ENCODE assay signal across 12 cellular contexts in genomic region chr11:46590740-46591606, GRCh38. TPM values are rescaled to one million over a fixed set of nuclear protein-coding genes. Genes with fewer than 3 reads are reported as not detected.
DNase-seq lines count a peak whose midpoint lies in the region; ATAC-seq and TF ChIP-seq lines count a peak whose summit lies in the region.
"Had no signal": no experiment of that assay in that cellular context is flagged by ENCODE, and none has a peak within 500 bp of the region (broad histone marks: within the 10 kb centered on the region; RNA-seq: fewer than 3 reads in every experiment).

No MANE protein-coding gene starts in this region.

- peaks cover 2 to 16% of the 10 kb centered on the region in 2 donors for H3K36me3 Mint-ChIP-seq in CD14-positive monocyte
- peaks cover 22% of the 10 kb centered on the region for H3K36me3 Mint-ChIP-seq in brain
- no peaks in the 10 kb centered on the region for H3K36me3 Mint-ChIP-seq in natural killer cell treated with Interleukin-12 subunit alpha and Interleukin-12 subunit beta and Interleukin-15 and Interleukin-18, amount 100 ng/mL, for 72 hours

- no peak overlapping the region for H4K8ac ChIP-seq in IMR-90 (ENCODE audit: low read depth in 2 of 2, low read length in 2 of 2)

- H3K4me2 ChIP-seq in IMR-90 (ENCODE audit: low read depth, low read length): no peak overlapping the region

- CTCF ChIA-PET in IMR-90 (lab: Yijun Ruan, JAX): interaction anchor here (0.5 to 0.8 kb wide), 2 partner anchors 26 to 60 kb away, joined by 4 to 5 read pairs; no protein-coding TSS in a partner anchor

- no peak overlapping the region for H2AK9ac ChIP-seq in IMR-90 (replicated peaks; ENCODE audit: low read depth, low read length, poor library complexity)

- H2BK20ac ChIP-seq in IMR-90 (ENCODE audit: low read depth, low read length): no peak overlapping the region

- peaks cover 4% of the 10 kb centered on the region; the same call in 1 of the 2 replicates for H3K4me1 ChIP-seq in IMR-90 (ENCODE audit: control insufficient read depth, insufficient read depth, low read length)

- 100% methylated on average over 3 of the region's 11 CpGs; no CpG with 5 or more reads in 1 of the 2 experiments for WGBS in IMR-90 (ENCODE audit: extremely low coverage in 2 of 2, insufficient read length in 1 of 2), 2 experiments

- no peak overlapping the region for H2AK5ac ChIP-seq in IMR-90 (ENCODE audit: low read depth, low read length)

- H3K4me1 Mint-ChIP-seq in CD14-positive monocyte: peaks cover 43% of the 10 kb centered on the region
- peaks cover 58% of the 10 kb centered on the region for H3K4me1 Mint-ChIP-seq in brain
- peaks cover 41 to 48% of the 10 kb centered on the region in 2 donors for H3K4me1 Mint-ChIP-seq in natural killer cell treated with Interleukin-12 subunit alpha and Interleukin-12 subunit beta and Interleukin-15 and Interleukin-18, amount 100 ng/mL, for 72 hours (ENCODE audit: low read depth in 2 of 2)

- no peak overlapping the region for H2AFZ ChIP-seq in IMR-90 (replicated peaks; ENCODE audit: low read length, poor library complexity)

- no peak for TF ChIP-seq POLR2A in IMR-90 (IDR thresholded peaks at IDR 0.05; ENCODE audit: low read depth, low read length)
- TF ChIP-seq POLR2A in GM18505 (IDR thresholded peaks at IDR 0.05; ENCODE audit: borderline replicate concordance, extremely low read depth, insufficient read depth, insufficient read length): no peak

- H2BK15ac ChIP-seq in IMR-90 (ENCODE audit: low read depth, low read length): no peak overlapping the region

- ATAC-seq in IMR-90 (ENCODE audit: low read depth): no peak
- no peak for ATAC-seq in natural killer cell treated with Interleukin-12 subunit alpha and Interleukin-12 subunit beta and Interleukin-15 and Interleukin-18, amount 100 ng/mL, for 72 hours
- ATAC-seq in GM18868 (IDR thresholded peaks at IDR 0.05; ENCODE audit: unreplicated experiment): no peak
- no peak for ATAC-seq in GM18519 (IDR thresholded peaks at IDR 0.05; ENCODE audit: low FRiP score, unreplicated experiment)
- no peak for ATAC-seq in GM18505 (IDR thresholded peaks at IDR 0.05; ENCODE audit: unreplicated experiment)

- no peaks in the 10 kb centered on the region for H3K36me3 ChIP-seq in IMR-90 (ENCODE audit: control insufficient read depth, insufficient read depth, low read length)
- H3K36me3 ChIP-seq in WERI-Rb-1: peaks cover 8% of the 10 kb centered on the region
- H3K36me3 ChIP-seq: upper lobe of left lung had no signal

- H3K79me1 ChIP-seq in IMR-90 (ENCODE audit: low read depth in 1 of 2, low read length in 2 of 2): peaks cover 4 to 50% of the 10 kb centered on the region in 2 experiments; a peak in 3 of 4 replicates

- peaks cover 0 to under 1% (median 0%) of the 10 kb centered on the region in 7 donors for H3K9me3 Mint-ChIP-seq in CD14-positive monocyte
- H3K9me3 Mint-ChIP-seq in brain: no peaks in the 10 kb centered on the region
- no peaks in the 10 kb centered on the region for H3K9me3 Mint-ChIP-seq in natural killer cell treated with Interleukin-12 subunit alpha and Interleukin-12 subunit beta and Interleukin-15 and Interleukin-18, amount 100 ng/mL, for 72 hours

- H3K23ac ChIP-seq in IMR-90 (ENCODE audit: low read depth, low read length): no peak overlapping the region

- no peak overlapping the region for H4K5ac ChIP-seq in IMR-90 (ENCODE audit: low read depth, low read length)

- TF ChIP-seq CTCF in CD14-positive monocyte (IDR thresholded peaks at IDR 0.05): no peak
- TF ChIP-seq CTCF in IMR-90 (conservative IDR thresholded peaks at IDR 0.05; ENCODE audit: low read depth, low read length): no peak
- TF ChIP-seq CTCF in brain (conservative IDR thresholded peaks at IDR 0.05): no peak
- no peak for TF ChIP-seq CTCF in WERI-Rb-1 (IDR thresholded peaks at IDR 0.05; ENCODE audit: low read depth, low read length)

- H3K27me3 ChIP-seq in IMR-90 (ENCODE audit: control insufficient read depth, insufficient read depth, low read length) (no peaks in the 10 kb centered on the region), WERI-Rb-1 (ENCODE audit: insufficient read depth, low read depth, severe bottlenecking) (no peaks in the 10 kb centered on the region)
- H3K27me3 ChIP-seq: upper lobe of left lung had no signal

- dilution Hi-C loops in IMR-90 (cut with HindIII; ENCODE audit: low sequenced_read_pairs, unreplicated experiment): no loop called here

- H3K9me3 ChIP-seq in IMR-90 (ENCODE audit: control insufficient read depth, insufficient read depth, low read length): no peaks in the 10 kb centered on the region
- H3K9me3 ChIP-seq in WERI-Rb-1 (ENCODE audit: severe bottlenecking): no peaks in the 10 kb centered on the region
- H3K9me3 ChIP-seq: upper lobe of left lung had no signal

- H3K27me3 Mint-ChIP-seq in CD14-positive monocyte (ENCODE audit: low read depth in 3 of 3) (no peaks in the 10 kb centered on the region), brain (peaks cover 7% of the 10 kb centered on the region)
- H3K27me3 Mint-ChIP-seq in natural killer cell treated with Interleukin-12 subunit alpha and Interleukin-12 subunit beta and Interleukin-15 and Interleukin-18, amount 100 ng/mL, for 72 hours: no peaks in the 10 kb centered on the region

- H3K4ac ChIP-seq in IMR-90 (ENCODE audit: low read depth, low read length): no peak overlapping the region

- H3K14ac ChIP-seq in IMR-90 (replicated peaks; ENCODE audit: low read depth, low read length): no peak overlapping the region

- DNase-seq in CD14-positive monocyte (ENCODE audit: low spot score) (no peak), IMR-90 (no peak), WERI-Rb-1 (no peak)
- DNase-seq in natural killer cell treated with Interleukin-12 subunit alpha and Interleukin-12 subunit beta and Interleukin-15 and Interleukin-18, amount 100 ng/mL, for 72 hours (ENCODE audit: low spot score): no peak
- DNase-seq: activated CD8-positive, alpha-beta memory T cell treated with anti-CD3 and anti-CD28 coated beads for 24 hours; caudate nucleus; NCI-H1092 treated with DMSO at 0.1 percent for 48 hours; upper lobe of left lung had no signal

- H3K4me3 ChIP-seq in IMR-90 (ENCODE audit: insufficient read depth, low read depth, low read length) (no peak overlapping the region), WERI-Rb-1 (ENCODE audit: low read depth, low read length) (no peak overlapping the region)

- BruUV-seq in IMR-90 (replicated peaks; lab: Mats Ljungman, UMichigan): no TSS peak

- in situ Hi-C loops in IMR-90 (cut with MboI; ENCODE audit: low sequenced_read_pairs): no loop called here

- H4K91ac ChIP-seq in IMR-90 (ENCODE audit: insufficient read depth, low read depth, low read length): no peak overlapping the region

- peaks cover 44% of the 10 kb centered on the region for H4K20me1 ChIP-seq in IMR-90 (ENCODE audit: insufficient read depth, low read length)

- H3K56ac ChIP-seq in IMR-90 (ENCODE audit: extremely low read depth, insufficient read depth, low read length): no peak overlapping the region

- H2BK5ac ChIP-seq in IMR-90 (ENCODE audit: low read depth, low read length, poor library complexity, severe bottlenecking): no peak overlapping the region

- no peak overlapping the region for H2BK120ac ChIP-seq in IMR-90 (ENCODE audit: low read depth, low read length)

- H3K9me1 ChIP-seq in IMR-90 (ENCODE audit: insufficient read depth, low read length): no peaks in the 10 kb centered on the region

- H3K4me3 Mint-ChIP-seq in CD14-positive monocyte (peak overlapping the region in 1 of 2 donors; percentile 18), brain (peak overlapping the region; percentile 29 to 99 (median 76))
- H3K4me3 Mint-ChIP-seq in natural killer cell treated with Interleukin-12 subunit alpha and Interleukin-12 subunit beta and Interleukin-15 and Interleukin-18, amount 100 ng/mL, for 72 hours: peak overlapping the region; percentile 3

- no peak overlapping the region for H3K27ac ChIP-seq in IMR-90 (ENCODE audit: insufficient read depth, low read length)
- H3K27ac ChIP-seq in WERI-Rb-1: no peak overlapping the region

- TF ChIP-seq RAD21 in IMR-90 (IDR thresholded peaks at IDR 0.05; ENCODE audit: low read length): no peak

- intact Hi-C loops in CD14-positive monocyte (cut with micrococcal nuclease) (no loop called here), IMR-90 (cut with micrococcal nuclease) (no loop called here)

- POLR2A ChIA-PET in IMR-90 (lab: Charles Lee; ENCODE audit: unreplicated experiment): interaction anchor here (0.6 kb wide), 1 partner anchor 8 kb away, joined by 3 read pairs; no protein-coding TSS in a partner anchor

- H3K9ac ChIP-seq in IMR-90 (ENCODE audit: low read depth, low read length): no peak overlapping the region

- H3K18ac ChIP-seq in IMR-90 (ENCODE audit: low read depth, low read length): no peak overlapping the region

- H3K27ac Mint-ChIP-seq in CD14-positive monocyte (peak overlapping the region in 4 of 7 donors; percentile 4 to 41 (median 34)), brain (peak overlapping the region in 3 of 5 experiments; percentile 2 to 48 (median 29))
- H3K27ac Mint-ChIP-seq in natural killer cell treated with Interleukin-12 subunit alpha and Interleukin-12 subunit beta and Interleukin-15 and Interleukin-18, amount 100 ng/mL, for 72 hours: no peak overlapping the region

RNA-seq across cellular contexts. Expression of gene AMBRA1, which starts 2.9 kb away (rescaled TPM):
- polyA plus RNA-seq in CD14-positive monocyte: 1 to 10 TPM; 2.1 to 3.8 TPM
- 16.7 and 18.3 TPM in 2 replicates for total RNA-seq in IMR-90 (2012; rRNA removed)
- polyA plus RNA-seq in IMR-90 (2012; rRNA removed): 9.4 and 10.2 TPM in 2 replicates
- polyA plus RNA-seq in IMR-90 (2012; cell fraction: cytosol; rRNA removed): 7.7 and 12.2 TPM in 2 replicates
- polyA plus RNA-seq in IMR-90 (2012; cell fraction: nucleus; rRNA removed; ENCODE audit: low replicate concordance): 12.0 and 26.1 TPM in 2 replicates
- polyA plus RNA-seq in brain (ENCODE audit: insufficient read depth, low read depth, low replicate concordance): 20.0 TPM
- 10 to 100 TPM; 50.7 to 72.4 TPM for total RNA-seq in natural killer cell treated with Interleukin-12 subunit alpha and Interleukin-12 subunit beta and Interleukin-15 and Interleukin-18, amount 100 ng/mL, for 72 hours

RNA-seq across cellular contexts. Expression of gene HARBI1, which starts 26.1 kb away (rescaled TPM):
- polyA plus RNA-seq in CD14-positive monocyte (1 to 10 TPM; 2.1 to 4.4 TPM), IMR-90 (2012; rRNA removed) (2.4 and 2.7 TPM in 2 replicates), brain (ENCODE audit: insufficient read depth, low read depth, low replicate concordance) (1.9 TPM)
- total RNA-seq in IMR-90 (2012; rRNA removed): 5.2 and 6.1 TPM in 2 replicates
- polyA plus RNA-seq in IMR-90 (2012; cell fraction: cytosol; rRNA removed): 1.3 and 2.0 TPM in 2 replicates
- polyA plus RNA-seq in IMR-90 (2012; cell fraction: nucleus; rRNA removed; ENCODE audit: low replicate concordance): 0.58 and 1.2 TPM in 2 replicates
- total RNA-seq in natural killer cell treated with Interleukin-12 subunit alpha and Interleukin-12 subunit beta and Interleukin-15 and Interleukin-18, amount 100 ng/mL, for 72 hours: 1 to 10 TPM; 6.2 to 6.4 TPM

RNA-seq across cellular contexts. Expression of gene ATG13, which starts 26.4 kb away (rescaled TPM):
- polyA plus RNA-seq in CD14-positive monocyte: 10 to 100 TPM; 51.2 to 55.5 TPM
- 32.2 and 43.0 TPM in 2 replicates for total RNA-seq in IMR-90 (2012; rRNA removed)
- 49.7 and 56.2 TPM in 2 replicates for polyA plus RNA-seq in IMR-90 (2012; rRNA removed)
- polyA plus RNA-seq in IMR-90 (2012; cell fraction: cytosol; rRNA removed): 37.6 and 46.1 TPM in 2 replicates
- polyA plus RNA-seq in IMR-90 (2012; cell fraction: nucleus; rRNA removed; ENCODE audit: low replicate concordance): 62.8 and 74.0 TPM in 2 replicates
- 82.0 TPM for polyA plus RNA-seq in brain (ENCODE audit: insufficient read depth, low read depth, low replicate concordance)
- total RNA-seq in natural killer cell treated with Interleukin-12 subunit alpha and Interleukin-12 subunit beta and Interleukin-15 and Interleukin-18, amount 100 ng/mL, for 72 hours: 10 to 100 TPM; 93.9 to 96.6 TPM

Comparison
In these comparisons a context has a peak if more than half of its experiments do, and no peak if none do; other contexts are left out.
1. H3K27ac Mint-ChIP-seq: peak in CD14-positive monocyte (4 of 7) and brain (3 of 5); none in natural killer cell treated with Interleukin-12 subunit alpha and Interleukin-12 subunit beta and Interleukin-15 and Interleukin-18, amount 100 ng/mL, for 72 hours (0 of 2).